ENCODE assay signal across 1 cellular context in genomic region chr10:26860542-26861325, GRCh38.
TF ChIP-seq lines count a peak whose summit lies in the region.

Gene ABI1, minus strand, starts transcription at chr10:26860958. Its CDS starts 95 bp downstream, at chr10:26860863.

TF ChIP-seq in WTC11, 78 proteins besides CTCF, POLR2A, EP300 and RAD21 (continued from another document and continues in another):
- TF ChIP-seq ZNF281 (CRISPR knock-in tag; IDR thresholded peaks at IDR 0.05) (no peak), ZSCAN18 (CRISPR knock-in tag; IDR thresholded peaks at IDR 0.05) (no peak), ATF1 (CRISPR knock-in tag; IDR thresholded peaks at IDR 0.05) (no peak), ZNF121 (CRISPR knock-in tag; IDR thresholded peaks at IDR 0.05) (no peak), JUN (CRISPR knock-in tag; IDR thresholded peaks at IDR 0.05) (no peak), SMAD3 (CRISPR knock-in tag; IDR thresholded peaks at IDR 0.05; ENCODE audit: borderline replicate concordance) (peak; percentile 60; the same call in 1 of the 2 replicates), FOXK1 (CRISPR knock-in tag; IDR thresholded peaks at IDR 0.05) (0 out of 2 replicates have a peak, but pooled peaks have one; percentile 38), ZNF219 (CRISPR knock-in tag; IDR thresholded peaks at IDR 0.05; ENCODE audit: borderline replicate concordance) (no peak), TP53 (CRISPR knock-in tag; IDR thresholded peaks at IDR 0.05) (no peak), NR3C1 (CRISPR knock-in tag; conservative IDR thresholded peaks at IDR 0.05; ENCODE audit: low read depth) (no peak), E2F5 (CRISPR knock-in tag; IDR thresholded peaks at IDR 0.05) (0 out of 2 replicates have a peak, but pooled peaks have one; percentile 61), E2F1 (CRISPR knock-in tag; IDR thresholded peaks at IDR 0.05) (no peak), TEAD4 (CRISPR knock-in tag; IDR thresholded peaks at IDR 0.05) (no peak), ZNF671 (CRISPR knock-in tag; IDR thresholded peaks at IDR 0.05) (no peak), RORB (CRISPR knock-in tag; IDR thresholded peaks at IDR 0.05) (no peak), MAX (CRISPR knock-in tag; IDR thresholded peaks at IDR 0.05) (peak; percentile 48; the same call in 1 of the 2 replicates), NFATC4 (CRISPR knock-in tag; IDR thresholded peaks at IDR 0.05) (no peak), CDX4 (CRISPR knock-in tag; IDR thresholded peaks at IDR 0.05; ENCODE audit: borderline replicate concordance) (no peak), GRHL2 (CRISPR knock-in tag; IDR thresholded peaks at IDR 0.05; ENCODE audit: insufficient replicate concordance, severe bottlenecking) (no peak), NR1H2 (CRISPR knock-in tag; IDR thresholded peaks at IDR 0.05) (no peak), ZBTB21 (CRISPR knock-in tag; IDR thresholded peaks at IDR 0.05; ENCODE audit: borderline replicate concordance) (no peak), ZMAT4 (CRISPR knock-in tag; IDR thresholded peaks at IDR 0.05) (no peak), ESRRA (CRISPR knock-in tag; IDR thresholded peaks at IDR 0.05; ENCODE audit: borderline replicate concordance) (no peak), HMGXB4 (CRISPR knock-in tag; IDR thresholded peaks at IDR 0.05) (no peak), STAT6 (CRISPR knock-in tag; conservative IDR thresholded peaks at IDR 0.05; ENCODE audit: low read depth) (no peak), GTF2I (CRISPR knock-in tag; conservative IDR thresholded peaks at IDR 0.05) (no peak), ZNF138 (CRISPR knock-in tag; conservative IDR thresholded peaks at IDR 0.05) (no peak), GABPB1 (CRISPR knock-in tag; IDR thresholded peaks at IDR 0.05) (peak; percentile 28; the same call in 1 of the 2 replicates), NFE2L1 (CRISPR knock-in tag; IDR thresholded peaks at IDR 0.05) (no peak), ARID4B (CRISPR knock-in tag; IDR thresholded peaks at IDR 0.05; ENCODE audit: borderline replicate concordance) (no peak; the same call in 1 of the 2 replicates), ERG (CRISPR knock-in tag; IDR thresholded peaks at IDR 0.05) (no peak), TEAD1 (CRISPR knock-in tag; IDR thresholded peaks at IDR 0.05) (no peak), ZNF423 (CRISPR knock-in tag; IDR thresholded peaks at IDR 0.05) (no peak), MLX (CRISPR knock-in tag; IDR thresholded peaks at IDR 0.05) (no peak), CREB1 (CRISPR knock-in tag; IDR thresholded peaks at IDR 0.05) (no peak), PRRX2 (CRISPR knock-in tag; IDR thresholded peaks at IDR 0.05) (no peak), CREM (CRISPR knock-in tag; IDR thresholded peaks at IDR 0.05) (no peak), ZNF317 (CRISPR knock-in tag; IDR thresholded peaks at IDR 0.05; ENCODE audit: borderline replicate concordance, low read depth) (no peak), OVOL2 (CRISPR knock-in tag; IDR thresholded peaks at IDR 0.05; ENCODE audit: borderline replicate concordance) (no peak), E2F4 (CRISPR knock-in tag; IDR thresholded peaks at IDR 0.05; ENCODE audit: borderline replicate concordance, low read depth) (no peak), ZNF396 (CRISPR knock-in tag; IDR thresholded peaks at IDR 0.05; ENCODE audit: borderline replicate concordance) (no peak), ZNF416 (CRISPR knock-in tag; IDR thresholded peaks at IDR 0.05) (no peak)
